Comparison of ENCODE assay signal across 1 cellular context in the genomic region with DNA sequence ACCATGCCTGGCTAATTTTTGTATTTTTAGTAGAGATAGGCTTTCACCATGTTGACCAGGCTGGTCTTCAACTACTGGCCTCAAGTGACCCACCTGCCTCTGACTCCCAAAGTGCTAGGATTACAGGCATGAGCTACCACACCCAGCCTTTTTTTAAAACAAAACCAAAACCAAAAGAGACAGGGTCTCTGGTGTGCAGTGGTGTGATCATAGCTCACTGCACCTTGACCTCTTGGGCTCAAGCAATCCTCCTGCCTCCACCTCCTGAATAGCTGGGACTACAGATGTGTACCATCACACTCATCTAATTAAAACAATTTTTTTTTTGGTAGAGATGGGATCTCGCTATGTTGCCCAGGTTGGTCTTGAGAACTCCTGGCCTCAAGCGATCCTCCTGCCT.
TF ChIP-seq lines count a peak whose summit lies in the region.

No MANE protein-coding gene starts in this region.

TF ChIP-seq in HepG2, 621 proteins besides CTCF, POLR2A, EP300 and RAD21 (continued from another document):
- TF ChIP-seq, protein P1, sequence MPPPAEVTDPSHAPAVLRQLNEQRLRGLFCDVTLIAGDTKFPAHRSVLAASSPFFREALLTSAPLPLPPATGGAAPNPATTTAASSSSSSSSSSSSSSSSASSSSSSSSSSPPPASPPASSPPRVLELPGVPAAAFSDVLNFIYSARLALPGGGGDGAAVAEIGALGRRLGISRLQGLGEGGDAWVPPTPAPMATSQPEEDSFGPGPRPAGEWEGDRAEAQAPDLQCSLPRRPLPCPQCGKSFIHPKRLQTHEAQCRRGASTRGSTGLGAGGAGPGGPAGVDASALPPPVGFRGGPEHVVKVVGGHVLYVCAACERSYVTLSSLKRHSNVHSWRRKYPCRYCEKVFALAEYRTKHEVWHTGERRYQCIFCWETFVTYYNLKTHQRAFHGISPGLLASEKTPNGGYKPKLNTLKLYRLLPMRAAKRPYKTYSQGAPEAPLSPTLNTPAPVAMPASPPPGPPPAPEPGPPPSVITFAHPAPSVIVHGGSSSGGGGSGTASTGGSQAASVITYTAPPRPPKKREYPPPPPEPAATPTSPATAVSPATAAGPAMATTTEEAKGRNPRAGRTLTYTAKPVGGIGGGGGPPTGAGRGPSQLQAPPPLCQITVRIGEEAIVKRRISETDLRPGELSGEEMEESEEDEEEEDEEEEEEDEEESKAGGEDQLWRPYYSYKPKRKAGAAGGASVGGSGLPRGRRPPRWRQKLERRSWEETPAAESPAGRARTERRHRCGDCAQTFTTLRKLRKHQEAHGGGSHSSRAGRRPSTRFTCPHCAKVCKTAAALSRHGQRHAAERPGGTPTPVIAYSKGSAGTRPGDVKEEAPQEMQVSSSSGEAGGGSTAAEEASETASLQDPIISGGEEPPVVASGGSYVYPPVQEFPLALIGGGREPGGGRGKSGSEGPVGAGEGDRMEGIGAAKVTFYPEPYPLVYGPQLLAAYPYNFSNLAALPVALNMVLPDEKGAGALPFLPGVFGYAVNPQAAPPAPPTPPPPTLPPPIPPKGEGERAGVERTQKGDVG (CRISPR knock-in tag; IDR thresholded peaks at IDR 0.05; ENCODE audit: borderline replicate concordance), result no peak
- TF ChIP-seq, protein P2, sequence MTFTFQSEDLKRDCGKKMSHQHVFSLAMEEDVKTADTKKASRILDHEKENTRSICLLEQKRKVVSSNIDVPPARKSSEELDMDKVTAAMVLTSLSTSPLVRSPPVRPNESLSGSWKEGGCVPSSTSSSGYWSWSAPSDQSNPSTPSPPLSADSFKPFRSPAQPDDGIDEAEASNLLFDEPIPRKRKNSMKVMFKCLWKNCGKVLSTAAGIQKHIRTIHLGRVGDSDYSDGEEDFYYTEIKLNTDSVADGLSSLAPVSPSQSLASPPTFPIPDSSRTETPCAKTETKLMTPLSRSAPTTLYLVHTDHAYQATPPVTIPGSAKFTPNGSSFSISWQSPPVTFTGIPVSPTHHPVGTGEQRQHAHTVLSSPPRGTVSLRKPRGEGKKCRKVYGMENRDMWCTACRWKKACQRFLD (CRISPR knock-in tag; IDR thresholded peaks at IDR 0.05; ENCODE audit: borderline replicate concordance), result no peak
- TF ChIP-seq TARDBP (CRISPR knock-in tag; IDR thresholded peaks at IDR 0.05) (no peak), CCDC6 (CRISPR knock-in tag; IDR thresholded peaks at IDR 0.05) (no peak), ZNF616 (CRISPR knock-in tag; IDR thresholded peaks at IDR 0.05; ENCODE audit: low read depth) (no peak), FOXO4 (CRISPR knock-in tag; conservative IDR thresholded peaks at IDR 0.05) (no peak), TBL1XR1 (IDR thresholded peaks at IDR 0.05; ENCODE audit: borderline replicate concordance, low read length, partially characterized antibody) (no peak), IRX3 (CRISPR knock-in tag; IDR thresholded peaks at IDR 0.05; ENCODE audit: borderline replicate concordance, low read depth) (no peak), CEBPB (IDR thresholded peaks at IDR 0.05; ENCODE audit: borderline replicate concordance, low read depth, low read length) (no peak), ZBTB40 (IDR thresholded peaks at IDR 0.05) (no peak), ZBTB40 (CRISPR knock-in tag; IDR thresholded peaks at IDR 0.05) (no peak), PLSCR1 (CRISPR knock-in tag; IDR thresholded peaks at IDR 0.05; ENCODE audit: borderline replicate concordance) (no peak), ZNF10 (CRISPR knock-in tag; IDR thresholded peaks at IDR 0.05; ENCODE audit: borderline replicate concordance, low read depth) (no peak), SNRNP70 (IDR thresholded peaks at IDR 0.05; ENCODE audit: low read depth, low read length) (no peak), ZNF383 (CRISPR knock-in tag; IDR thresholded peaks at IDR 0.05; ENCODE audit: borderline replicate concordance) (no peak), ZBED4 (CRISPR knock-in tag; IDR thresholded peaks at IDR 0.05; ENCODE audit: borderline replicate concordance) (no peak)
- TF ChIP-seq, protein P3, sequence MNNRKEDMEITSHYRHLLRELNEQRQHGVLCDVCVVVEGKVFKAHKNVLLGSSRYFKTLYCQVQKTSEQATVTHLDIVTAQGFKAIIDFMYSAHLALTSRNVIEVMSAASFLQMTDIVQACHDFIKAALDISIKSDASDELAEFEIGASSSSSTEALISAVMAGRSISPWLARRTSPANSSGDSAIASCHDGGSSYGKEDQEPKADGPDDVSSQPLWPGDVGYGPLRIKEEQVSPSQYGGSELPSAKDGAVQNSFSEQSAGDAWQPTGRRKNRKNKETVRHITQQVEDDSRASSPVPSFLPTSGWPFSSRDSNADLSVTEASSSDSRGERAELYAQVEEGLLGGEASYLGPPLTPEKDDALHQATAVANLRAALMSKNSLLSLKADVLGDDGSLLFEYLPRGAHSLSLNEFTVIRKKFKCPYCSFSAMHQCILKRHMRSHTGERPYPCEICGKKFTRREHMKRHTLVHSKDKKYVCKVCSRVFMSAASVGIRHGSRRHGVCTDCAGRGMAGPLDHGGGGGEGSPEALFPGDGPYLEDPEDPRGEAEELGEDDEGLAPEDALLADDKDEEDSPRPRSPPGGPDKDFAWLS (CRISPR knock-in tag; IDR thresholded peaks at IDR 0.05; ENCODE audit: borderline replicate concordance), result no peak
- TF ChIP-seq, protein P4, sequence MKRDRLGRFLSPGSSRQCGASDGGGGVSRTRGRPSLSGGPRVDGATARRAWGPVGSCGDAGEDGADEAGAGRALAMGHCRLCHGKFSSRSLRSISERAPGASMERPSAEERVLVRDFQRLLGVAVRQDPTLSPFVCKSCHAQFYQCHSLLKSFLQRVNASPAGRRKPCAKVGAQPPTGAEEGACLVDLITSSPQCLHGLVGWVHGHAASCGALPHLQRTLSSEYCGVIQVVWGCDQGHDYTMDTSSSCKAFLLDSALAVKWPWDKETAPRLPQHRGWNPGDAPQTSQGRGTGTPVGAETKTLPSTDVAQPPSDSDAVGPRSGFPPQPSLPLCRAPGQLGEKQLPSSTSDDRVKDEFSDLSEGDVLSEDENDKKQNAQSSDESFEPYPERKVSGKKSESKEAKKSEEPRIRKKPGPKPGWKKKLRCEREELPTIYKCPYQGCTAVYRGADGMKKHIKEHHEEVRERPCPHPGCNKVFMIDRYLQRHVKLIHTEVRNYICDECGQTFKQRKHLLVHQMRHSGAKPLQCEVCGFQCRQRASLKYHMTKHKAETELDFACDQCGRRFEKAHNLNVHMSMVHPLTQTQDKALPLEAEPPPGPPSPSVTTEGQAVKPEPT (CRISPR knock-in tag; IDR thresholded peaks at IDR 0.05; ENCODE audit: low read depth), result no peak
TF ChIP-seq in HepG2: peak in this region for 0.
